In the genomic region with DNA sequence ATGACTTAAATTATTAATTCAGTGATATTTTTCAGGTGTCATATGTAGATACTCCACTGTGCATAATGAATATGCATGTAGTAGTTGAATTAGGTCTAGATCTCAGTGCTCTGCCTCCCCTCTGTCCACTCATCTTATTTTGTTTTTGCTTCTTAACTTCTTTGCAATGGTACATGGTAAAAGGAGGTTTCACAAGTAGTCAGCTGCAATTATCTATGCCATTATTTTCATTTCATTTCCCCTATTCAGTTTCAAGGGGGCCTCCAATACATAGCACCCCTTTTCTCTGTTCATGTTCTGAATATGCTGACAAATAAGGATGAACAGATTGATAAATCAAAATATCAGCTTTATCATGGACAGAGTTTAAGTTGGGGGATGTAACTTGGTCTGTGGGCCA, we compare ENCODE assay signal across 14 cellular contexts.
"Had no signal": no experiment of that assay in that cellular context is flagged by ENCODE, and none has a peak within 500 bp of the region (broad histone marks: within the 10 kb centered on the region; RNA-seq: fewer than 3 reads in every experiment).

No MANE protein-coding gene starts in this region.

- ATAC-seq: activated T-cell treated with anti-CD3 and anti-CD28 coated beads, Interleukin-2, amount 50 U/mL, for 4 hours had no signal

- DNase-seq: activated effector memory CD4-positive, alpha-beta T cell treated with anti-CD3 and anti-CD28 coated beads, Interleukin-2, amount 50 U/mL, for 16 hours; activated T-cell treated with anti-CD3 and anti-CD28 coated beads, Interleukin-2, amount 50 U/mL, for 4 hours; amygdala; brain microvascular endothelial cell; dermis blood vessel endothelial cell; erythroblast; kidney; retina; stimulated activated CD4-positive, alpha-beta T cell treated with anti-CD3 and anti-CD28 coated beads, Interleukin-1b, Interleukin-23, amount 100 ng/mL, for 48 hours; stimulated activated naive CD4-positive, alpha-beta T cell treated with Interleukin-2 at 50 U/mL for 16 hours had no signal

- H3K4me1 ChIP-seq: parathyroid adenoma had no signal

- H3K36me3 Mint-ChIP-seq: activated naive CD8-positive, alpha-beta T cell had no signal

- H3K79me2 ChIP-seq: hepatocyte, parathyroid adenoma had no signal

- H3K27me3 ChIP-seq: brain microvascular endothelial cell, hepatocyte, neural progenitor cell had no signal

- H3K4me3 ChIP-seq: hepatocyte, neural progenitor cell had no signal

- H2AFZ ChIP-seq: hepatocyte had no signal

- H3K36me3 ChIP-seq: brain microvascular endothelial cell, neural progenitor cell had no signal

- H3K9ac ChIP-seq: neural progenitor cell, parathyroid adenoma had no signal

- H3K27me3 Mint-ChIP-seq: activated naive CD8-positive, alpha-beta T cell had no signal

- H3K4me2 ChIP-seq: hepatocyte, neural progenitor cell had no signal

- H3K4me3 Mint-ChIP-seq: activated naive CD8-positive, alpha-beta T cell; activated T-cell treated with anti-CD3 and anti-CD28 coated beads, Interleukin-2, amount 50 U/mL, for 4 hours; neural progenitor cell had no signal

- H3K27ac ChIP-seq: brain microvascular endothelial cell, hepatocyte, neural progenitor cell, parathyroid adenoma had no signal

- H3K27ac Mint-ChIP-seq: activated naive CD8-positive, alpha-beta T cell had no signal
